ENCODE assay signal across 16 cellular contexts in genomic region chr22:21622624-21623401, GRCh38. TPM values are rescaled to one million over a fixed set of nuclear protein-coding genes. Genes with fewer than 3 reads are reported as not detected.
DNase-seq lines count a peak whose midpoint lies in the region; ATAC-seq and TF ChIP-seq lines count a peak whose summit lies in the region.
"Had no signal": no experiment of that assay in that cellular context is flagged by ENCODE, and none has a peak within 500 bp of the region (broad histone marks: within the 10 kb centered on the region; RNA-seq: fewer than 3 reads in every experiment).

No MANE protein-coding gene starts in this region.

- H4K91ac ChIP-seq in mesenchymal stem cell (ENCODE audit: low read length): no peak overlapping the region

- H3K4me3 Mint-ChIP-seq in MCF 10A (ENCODE audit: unreplicated experiment) (no peak overlapping the region), type B pancreatic cell (no peak overlapping the region)
- no peak overlapping the region for H3K4me3 Mint-ChIP-seq in activated naive CD8-positive, alpha-beta T cell treated with anti-CD3 and anti-CD28 coated beads, Interleukin-2, amount 10 ng/mL, durations not matched to agents 7 days and 5 days

- no peaks in the 10 kb centered on the region for H3K27me3 ChIP-seq in mammary epithelial cell (ENCODE audit: insufficient read depth, low read length)
- no peaks in the 10 kb centered on the region for H3K27me3 ChIP-seq in mesenchymal stem cell (ENCODE audit: control insufficient read depth in 1 of 2, insufficient read depth in 1 of 2, low read length in 2 of 2)
- H3K27me3 ChIP-seq: hepatocyte, sigmoid colon had no signal

- no peaks in the 10 kb centered on the region for H3K9me3 ChIP-seq in mammary epithelial cell (replicated peaks; ENCODE audit: insufficient read depth, low read length)
- no peaks in the 10 kb centered on the region for H3K9me3 ChIP-seq in mesenchymal stem cell (ENCODE audit: control insufficient read depth, low read length)
- H3K9me3 ChIP-seq: left ventricle myocardium inferior, sigmoid colon had no signal

- ATAC-seq in activated naive CD8-positive, alpha-beta T cell treated with anti-CD3 and anti-CD28 coated beads, Interleukin-2, amount 10 ng/mL, durations not matched to agents 7 days and 5 days (ENCODE audit: low read depth): no peak
- ATAC-seq in GM18498 (IDR thresholded peaks at IDR 0.05; ENCODE audit: unreplicated experiment) (no peak), HG02852 (IDR thresholded peaks at IDR 0.05; ENCODE audit: unreplicated experiment) (no peak), GM21526 (IDR thresholded peaks at IDR 0.05; ENCODE audit: low FRiP score, unreplicated experiment) (no peak)

- H3K9me3 Mint-ChIP-seq in MCF 10A (ENCODE audit: unreplicated experiment): no peaks in the 10 kb centered on the region
- H3K9me3 Mint-ChIP-seq in activated naive CD8-positive, alpha-beta T cell treated with anti-CD3 and anti-CD28 coated beads, Interleukin-2, amount 10 ng/mL, durations not matched to agents 7 days and 5 days: no peaks in the 10 kb centered on the region
- no peaks in the 10 kb centered on the region for H3K9me3 Mint-ChIP-seq in type B pancreatic cell

- DNase-seq in MCF 10A (ENCODE audit: unreplicated experiment): no peak
- DNase-seq in mammary epithelial cell: no peak
- DNase-seq in activated naive CD8-positive, alpha-beta T cell treated with anti-CD3 and anti-CD28 coated beads, Interleukin-2, amount 10 ng/mL, durations not matched to agents 7 days and 5 days: no peak
- no peak for DNase-seq in mesenchymal stem cell
- DNase-seq in type B pancreatic cell (ENCODE audit: extremely low spot score, unreplicated experiment): no peak
- DNase-seq: amniotic stem cell; DMS153; GOT3; left ventricle myocardium inferior; NCI-H1417; sigmoid colon; stimulated activated CD4-positive, alpha-beta T cell treated with anti-CD3 and anti-CD28 coated beads, Interleukin-4, amount 100 ng/mL, for 24 hours had no signal

- H3K27me3 Mint-ChIP-seq in MCF 10A (ENCODE audit: insufficient read depth, unreplicated experiment) (no peaks in the 10 kb centered on the region), type B pancreatic cell (no peaks in the 10 kb centered on the region)
- H3K27me3 Mint-ChIP-seq in activated naive CD8-positive, alpha-beta T cell treated with anti-CD3 and anti-CD28 coated beads, Interleukin-2, amount 10 ng/mL, durations not matched to agents 7 days and 5 days: no peaks in the 10 kb centered on the region

- no peak overlapping the region for H2BK120ac ChIP-seq in mesenchymal stem cell (ENCODE audit: low read depth, low read length)

- H3K4me1 Mint-ChIP-seq in MCF 10A (ENCODE audit: insufficient read depth, unreplicated experiment) (peaks cover 34% of the 10 kb centered on the region), type B pancreatic cell (ENCODE audit: unreplicated experiment) (peaks cover 40% of the 10 kb centered on the region)
- H3K4me1 Mint-ChIP-seq in activated naive CD8-positive, alpha-beta T cell treated with anti-CD3 and anti-CD28 coated beads, Interleukin-2, amount 10 ng/mL, durations not matched to agents 7 days and 5 days: peaks cover 11% of the 10 kb centered on the region

- peaks cover 34% of the 10 kb centered on the region for H3K79me1 ChIP-seq in mesenchymal stem cell (replicated peaks; ENCODE audit: low read length, poor library complexity, severe bottlenecking)

- no peak overlapping the region for H3K23ac ChIP-seq in mesenchymal stem cell (ENCODE audit: low read length in 2 of 2)

- H3K36me3 ChIP-seq in mammary epithelial cell (ENCODE audit: insufficient read depth, low read length): peaks cover 8% of the 10 kb centered on the region
- peaks cover 38 to 69% of the 10 kb centered on the region in 2 experiments for H3K36me3 ChIP-seq in mesenchymal stem cell (ENCODE audit: control insufficient read depth in 1 of 2, insufficient read depth in 2 of 2, low read depth in 1 of 2, low read length in 2 of 2)
- H3K36me3 ChIP-seq: left ventricle myocardium inferior had no signal

- no peaks in the 10 kb centered on the region for H3K4me1 ChIP-seq in mammary epithelial cell (ENCODE audit: insufficient read depth, low read length)
- peaks cover 27% of the 10 kb centered on the region for H3K4me1 ChIP-seq in mesenchymal stem cell (ENCODE audit: control insufficient read depth, insufficient read depth, low read depth, low read length)

- H3K27ac ChIP-seq in mammary epithelial cell (ENCODE audit: insufficient read depth, low read depth, low read length): no peak overlapping the region
- H3K27ac ChIP-seq in mesenchymal stem cell (ENCODE audit: low read length, poor library complexity, severe bottlenecking): no peak overlapping the region
- H3K27ac ChIP-seq: hepatocyte had no signal

- no peak overlapping the region for H3K18ac ChIP-seq in mesenchymal stem cell (ENCODE audit: low read depth in 1 of 2, low read length in 2 of 2)

- peaks cover 3% of the 10 kb centered on the region for H4K20me1 ChIP-seq in mammary epithelial cell (ENCODE audit: insufficient read depth, low read length)

- CTCF ChIA-PET in MCF 10A (lab: Yijun Ruan, JAX) (interaction anchor here (0.6 to 1.3 kb wide), 4 partner anchors 11 to 46 kb away, joined by 4 to 5 read pairs (median 4); no protein-coding TSS in a partner anchor), mammary epithelial cell (lab: Charles Lee; ENCODE audit: low non-redundant PET) (no interaction called here)

- no peak overlapping the region for H3K14ac ChIP-seq in mesenchymal stem cell (ENCODE audit: low read length in 2 of 2)

- H2BK5ac ChIP-seq in mesenchymal stem cell (ENCODE audit: low read depth, low read length, poor library complexity, severe bottlenecking): no peak overlapping the region

- H3K9ac ChIP-seq in mammary epithelial cell (ENCODE audit: insufficient read depth, low read length) (no peak overlapping the region), mesenchymal stem cell (ENCODE audit: low read length) (peak overlapping the region; percentile 6)

- peak overlapping the region; percentile 64 for H3K27ac Mint-ChIP-seq in MCF 10A (ENCODE audit: low read depth, unreplicated experiment)
- H3K27ac Mint-ChIP-seq in activated naive CD8-positive, alpha-beta T cell treated with anti-CD3 and anti-CD28 coated beads, Interleukin-2, amount 10 ng/mL, durations not matched to agents 7 days and 5 days: peak overlapping the region; percentile 48
- peak overlapping the region; percentile 42 for H3K27ac Mint-ChIP-seq in type B pancreatic cell

- H3K36me3 Mint-ChIP-seq in MCF 10A (ENCODE audit: insufficient read depth, unreplicated experiment) (peaks cover 75% of the 10 kb centered on the region), type B pancreatic cell (peaks cover 6% of the 10 kb centered on the region)
- H3K36me3 Mint-ChIP-seq in activated naive CD8-positive, alpha-beta T cell treated with anti-CD3 and anti-CD28 coated beads, Interleukin-2, amount 10 ng/mL, durations not matched to agents 7 days and 5 days: peaks cover 17% of the 10 kb centered on the region

- H2AFZ ChIP-seq in mammary epithelial cell (ENCODE audit: low read depth, low read length) (no peak overlapping the region), mesenchymal stem cell (ENCODE audit: low read depth, low read length) (no peak overlapping the region)
- H2AFZ ChIP-seq: hepatocyte had no signal

- 70% methylated on average over 26 of the region's 26 CpGs for WGBS in mammary epithelial cell (ENCODE audit: low coverage, missing lambda C conversion rate)
- WGBS in mesenchymal stem cell: 85% methylated on average over 24 of the region's 26 CpGs

- H3K4ac ChIP-seq in mesenchymal stem cell (ENCODE audit: low read depth in 1 of 2, low read length in 2 of 2): no peak overlapping the region

- no peak overlapping the region for H2BK12ac ChIP-seq in mesenchymal stem cell (ENCODE audit: low read length in 2 of 2)

- TF ChIP-seq CTCF in MCF 10A (IDR thresholded peaks at IDR 0.05; ENCODE audit: unreplicated experiment) (no peak), mammary epithelial cell (conservative IDR thresholded peaks at IDR 0.05 in 1 of 2, IDR thresholded peaks at IDR 0.05 in 1 of 2; ENCODE audit: extremely low read depth in 1 of 2, insufficient read depth in 1 of 2, low read depth in 1 of 2, low read length in 2 of 2) (no peak), type B pancreatic cell (conservative IDR thresholded peaks at IDR 0.05) (no peak)

- H4K8ac ChIP-seq in mesenchymal stem cell (ENCODE audit: low read length): peak overlapping the region; percentile 12

- no peak overlapping the region for H3K4me3 ChIP-seq in mammary epithelial cell (replicated peaks in 1 of 3; ENCODE audit: insufficient read depth in 1 of 3, low read depth in 2 of 3, low read length in 3 of 3)
- no peak overlapping the region for H3K4me3 ChIP-seq in mesenchymal stem cell (ENCODE audit: insufficient read depth in 1 of 2, low read depth in 1 of 2, low read length in 2 of 2)
- H3K4me3 ChIP-seq: hepatocyte, left ventricle myocardium inferior, sigmoid colon had no signal

- BruUV-seq in MCF 10A (replicated peaks; lab: Mats Ljungman, UMichigan): no TSS peak
- no TSS peak for BruUV-seq in mammary epithelial cell (replicated peaks; lab: Mats Ljungman, UMichigan)

- in situ Hi-C loops in mammary epithelial cell (cut with MboI; ENCODE audit: low sequenced_read_pairs in 2 of 2): no loop called here

- no peak overlapping the region for H3K4me2 ChIP-seq in mammary epithelial cell (ENCODE audit: insufficient read depth, low read depth, low read length)
- no peak overlapping the region for H3K4me2 ChIP-seq in mesenchymal stem cell (ENCODE audit: low read length, poor library complexity, severe bottlenecking)
- H3K4me2 ChIP-seq: hepatocyte had no signal

- H2BK15ac ChIP-seq in mesenchymal stem cell (ENCODE audit: low read depth, poor library complexity, severe bottlenecking): no peak overlapping the region

- POLR2A ChIA-PET in MCF 10A (lab: Yijun Ruan, JAX): interaction anchor here (2.2 kb wide), 1 partner anchor 9 kb away, joined by 7 read pairs; no protein-coding TSS in a partner anchor
- POLR2A ChIA-PET in activated naive CD8-positive, alpha-beta T cell treated with anti-CD3 and anti-CD28 coated beads, Interleukin-2, amount 10 ng/mL, durations not matched to agents 7 days and 5 days (lab: Charles Lee): interaction anchor here (2.2 kb wide), 1 partner anchor 19 kb away, joined by 7 read pairs; the partner anchor contains the start of gene SDF2L1

- H3K79me2 ChIP-seq in mammary epithelial cell (ENCODE audit: insufficient read depth, low read length): peaks cover 87% of the 10 kb centered on the region

- no peak overlapping the region for H2AK5ac ChIP-seq in mesenchymal stem cell (ENCODE audit: low read length, severe bottlenecking)

- intact Hi-C loops in MCF 10A (cut with micrococcal nuclease): no loop called here
- intact Hi-C loops in mammary epithelial cell (cut with micrococcal nuclease): no loop called here

- dilution Hi-C loops in mammary epithelial cell (cut with HindIII; ENCODE audit: low sequenced_read_pairs): no loop called here

RNA-seq across cellular contexts. Expression of gene YDJC, which starts 7.0 kb away (rescaled TPM):
- 58.6 and 83.5 TPM in 2 replicates for total RNA-seq in MCF 10A (2022)
- 10 to 100 TPM; 33.8 to 47.6 TPM for total RNA-seq in mammary epithelial cell
- polyA plus RNA-seq in mammary epithelial cell: 41.1 TPM
- polyA minus RNA-seq in mammary epithelial cell: 29.9 TPM
- 10 to 100 TPM; 45.3 to 46.7 TPM for total RNA-seq in activated naive CD8-positive, alpha-beta T cell treated with anti-CD3 and anti-CD28 coated beads, Interleukin-2, amount 10 ng/mL, durations not matched to agents 7 days and 5 days
- 13.7 TPM for polyA plus RNA-seq in mesenchymal stem cell (2013, experiment 1 of 2)
- polyA plus RNA-seq in mesenchymal stem cell (2013, experiment 2 of 2): 13.9 TPM
- total RNA-seq in type B pancreatic cell (ENCODE audit: low replicate concordance): 20.7 and 24.5 TPM in 2 replicates

RNA-seq across cellular contexts. Expression of gene CCDC116, which starts 9.7 kb away (rescaled TPM):
- total RNA-seq in MCF 10A (2022) (0.21 TPM in 1 of 2 replicates, not detected in the other), mammary epithelial cell (under 1 TPM; 0.17 to 0.31 TPM), type B pancreatic cell (ENCODE audit: low replicate concordance) (0.21 and 0.87 TPM in 2 replicates)
- polyA plus RNA-seq in mammary epithelial cell: 0.03 TPM
- polyA minus RNA-seq in mammary epithelial cell: not detected
- total RNA-seq in activated naive CD8-positive, alpha-beta T cell treated with anti-CD3 and anti-CD28 coated beads, Interleukin-2, amount 10 ng/mL, durations not matched to agents 7 days and 5 days: under 1 TPM; 0.50 to 0.79 TPM
- 0.18 TPM for polyA plus RNA-seq in mesenchymal stem cell (2013, experiment 1 of 2)
- polyA plus RNA-seq in mesenchymal stem cell (2013, experiment 2 of 2): 0.11 TPM

RNA-seq across cellular contexts. Expression of gene SDF2L1, which starts 19.3 kb away (rescaled TPM):
- total RNA-seq in MCF 10A (2022) (91.5 and 123 TPM in 2 replicates), mammary epithelial cell (10 to 100 TPM; 13.3 to 52.0 TPM), type B pancreatic cell (ENCODE audit: low replicate concordance) (56.3 and 56.5 TPM in 2 replicates)
- 56.2 TPM for polyA plus RNA-seq in mammary epithelial cell
- polyA minus RNA-seq in mammary epithelial cell: 14.6 TPM
- 10 to 100 TPM; 36.0 to 39.7 TPM for total RNA-seq in activated naive CD8-positive, alpha-beta T cell treated with anti-CD3 and anti-CD28 coated beads, Interleukin-2, amount 10 ng/mL, durations not matched to agents 7 days and 5 days
- polyA plus RNA-seq in mesenchymal stem cell (2013, experiment 1 of 2): 27.4 TPM
- 27.8 TPM for polyA plus RNA-seq in mesenchymal stem cell (2013, experiment 2 of 2)

RNA-seq across cellular contexts. Expression of gene PPIL2, which starts 43.0 kb away (rescaled TPM):
- 34.4 and 41.3 TPM in 2 replicates for total RNA-seq in MCF 10A (2022)
- 10 to 100 TPM; 18.2 to 35.2 TPM for total RNA-seq in mammary epithelial cell
- 21.8 TPM for polyA plus RNA-seq in mammary epithelial cell
- polyA minus RNA-seq in mammary epithelial cell: 35.6 TPM
- total RNA-seq in activated naive CD8-positive, alpha-beta T cell treated with anti-CD3 and anti-CD28 coated beads, Interleukin-2, amount 10 ng/mL, durations not matched to agents 7 days and 5 days: 10 to 100 TPM; 67.0 to 73.1 TPM
- 30.8 TPM for polyA plus RNA-seq in mesenchymal stem cell (2013, experiment 1 of 2)
- polyA plus RNA-seq in mesenchymal stem cell (2013, experiment 2 of 2): 29.5 TPM
- 41.1 and 49.2 TPM in 2 replicates for total RNA-seq in type B pancreatic cell (ENCODE audit: low replicate concordance)

RNA-seq across cellular contexts. Expression of gene UBE2L3, which starts 55.3 kb away (rescaled TPM):
- total RNA-seq in MCF 10A (2022) (44.2 and 49.0 TPM in 2 replicates), mammary epithelial cell (10 to 100 TPM; 37.5 to 60.1 TPM), type B pancreatic cell (ENCODE audit: low replicate concordance) (60.8 and 63.1 TPM in 2 replicates)
- 57.5 TPM for polyA plus RNA-seq in mammary epithelial cell
- 29.6 TPM for polyA minus RNA-seq in mammary epithelial cell
- total RNA-seq in activated naive CD8-positive, alpha-beta T cell treated with anti-CD3 and anti-CD28 coated beads, Interleukin-2, amount 10 ng/mL, durations not matched to agents 7 days and 5 days: 10 to 100 TPM; 49.3 to 51.5 TPM
- polyA plus RNA-seq in mesenchymal stem cell (2013, experiment 1 of 2): 121 TPM
- 121 TPM for polyA plus RNA-seq in mesenchymal stem cell (2013, experiment 2 of 2)
